ENCODE assay signal across 1 cellular context in genomic region chr5:34717426-34718327, GRCh38.
TF ChIP-seq lines count a peak whose summit lies in the region.

No MANE protein-coding gene starts in this region.

TF ChIP-seq in SK-N-SH treated with all-trans-retinoic acid at 6 μM for 48 hours, 23 proteins besides CTCF, POLR2A, EP300 and RAD21 (continued from another document):
- no peak for TF ChIP-seq TSHZ2 (CRISPR knock-in tag; IDR thresholded peaks at IDR 0.05)
- TF ChIP-seq CREB5 (CRISPR knock-in tag; IDR thresholded peaks at IDR 0.05; ENCODE audit: low read depth) = no peak
- TF ChIP-seq BACH2 (CRISPR knock-in tag; IDR thresholded peaks at IDR 0.05; ENCODE audit: borderline replicate concordance) = no peak
- TF ChIP-seq ZFP30 (CRISPR knock-in tag; IDR thresholded peaks at IDR 0.05) = no peak
